In the genomic region with DNA sequence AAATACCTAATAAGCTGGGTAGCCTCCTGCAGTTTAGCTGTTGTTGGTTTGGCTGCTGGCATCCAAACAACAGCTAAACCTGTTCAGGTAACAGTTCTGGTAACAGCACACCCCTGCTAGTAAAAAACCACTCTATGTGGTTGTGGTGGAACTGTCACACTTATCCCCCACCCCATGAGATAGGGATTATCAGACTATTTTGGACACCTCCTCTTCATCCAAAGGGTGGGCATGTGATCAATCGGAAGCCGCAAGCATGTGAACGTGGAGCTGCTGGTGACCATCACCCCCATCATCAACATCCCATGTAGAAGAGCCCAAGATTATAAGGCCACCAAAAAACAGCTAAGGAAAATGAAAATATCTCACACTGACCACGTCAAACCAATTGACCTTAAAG, we compare ENCODE assay signal across 1 cellular context.
TF ChIP-seq lines count a peak whose summit lies in the region.

No MANE protein-coding gene starts in this region.

TF ChIP-seq in HCT116, 20 proteins besides CTCF, POLR2A, EP300 and RAD21 (continued from another document):
- no peak for TF ChIP-seq POLR2AphosphoS5 (IDR thresholded peaks at IDR 0.05; ENCODE audit: low read depth, low read length)
- no peak for TF ChIP-seq EZH2 (IDR thresholded peaks at IDR 0.05)
- no peak for TF ChIP-seq SIN3A (IDR thresholded peaks at IDR 0.05; ENCODE audit: low read depth)
- TF ChIP-seq ELF1 (IDR thresholded peaks at IDR 0.05; ENCODE audit: borderline replicate concordance, low read depth), result no peak
- TF ChIP-seq EGR1 (IDR thresholded peaks at IDR 0.05; ENCODE audit: low read depth), result no peak
